ENCODE assay signal across 17 cellular contexts in the genomic region with DNA sequence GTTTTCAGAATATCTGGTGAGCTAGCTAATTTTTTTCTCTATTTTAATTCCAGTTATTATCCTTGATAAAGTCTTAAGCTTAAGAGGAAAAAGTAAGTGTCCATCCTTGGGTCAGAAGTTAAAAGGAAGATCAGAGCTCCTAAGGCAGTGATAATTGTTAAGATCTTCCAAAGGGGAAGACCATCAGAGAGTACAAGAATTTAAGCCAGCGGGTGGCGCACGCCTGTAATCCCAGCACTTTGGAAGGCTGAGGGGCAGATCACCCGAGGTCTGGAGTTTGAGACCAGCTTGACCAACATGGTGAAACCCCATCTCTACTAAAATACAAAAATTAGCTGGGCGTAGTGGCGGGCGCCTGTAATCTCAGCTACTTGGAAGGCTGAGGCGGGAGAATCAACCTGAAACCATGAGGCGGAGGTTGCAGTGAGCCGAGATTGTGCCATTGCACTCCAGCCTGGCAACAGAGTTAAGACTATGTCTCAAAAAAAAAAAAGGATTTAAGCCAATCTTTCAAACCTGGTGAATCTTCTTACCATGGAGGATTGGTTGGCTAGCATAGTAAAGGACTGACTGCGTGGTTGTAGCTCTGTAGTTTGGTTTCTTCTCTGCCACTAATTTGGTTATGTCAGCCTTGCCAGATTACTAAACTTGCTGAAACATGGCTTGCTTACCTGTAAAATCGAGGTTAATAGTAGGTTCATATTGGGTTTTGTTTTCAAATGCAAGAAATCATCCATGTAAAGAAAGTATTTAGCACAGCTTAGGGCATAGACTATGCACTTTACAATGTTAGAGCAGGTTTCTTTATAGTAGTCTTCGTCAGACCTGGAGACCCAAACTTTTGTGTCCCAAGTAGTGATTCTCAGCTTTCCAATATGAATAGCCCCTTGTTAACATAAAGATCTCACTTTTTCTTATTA.
"Had no signal": no experiment of that assay in that cellular context is flagged by ENCODE, and none has a peak within 500 bp of the region (broad histone marks: within the 10 kb centered on the region; RNA-seq: fewer than 3 reads in every experiment).

No MANE protein-coding gene starts in this region.

- H3K4me3 Mint-ChIP-seq: activated CD4-positive, alpha-beta memory T cell treated with anti-CD3 and anti-CD28 coated beads, Interleukin-2, amount 10 ng/mL, durations not matched to agents 7 days and 5 days; activated naive CD8-positive, alpha-beta T cell; endodermal cell; nephron; stimulated activated naive CD8-positive, alpha-beta T cell treated with anti-CD3 and anti-CD28 coated beads, Interleukin-15, Interleukin-2, amounts not matched to agents 100 ng/mL and 50 ng/mL, for 24 hours had no signal

- H3K4me3 ChIP-seq: mucosa of descending colon, thoracic aorta had no signal

- H3K9me3 Mint-ChIP-seq: activated CD4-positive, alpha-beta memory T cell treated with anti-CD3 and anti-CD28 coated beads, Interleukin-2, amount 10 ng/mL, durations not matched to agents 7 days and 5 days; activated T-helper 2 cell treated with anti-CD3 and anti-CD28 coated beads, Interferon-gamma antibody, Interleukin-2, Interleukin-4, amounts not matched to agents 10 μg/mL and 5 μg/mL and 100 μg/mL, durations not matched to agents 14 hours and 24 hours and 36 hours; endodermal cell; nephron; stimulated activated naive CD8-positive, alpha-beta T cell treated with anti-CD3 and anti-CD28 coated beads, Interleukin-15, Interleukin-2, amounts not matched to agents 100 ng/mL and 50 ng/mL, for 24 hours had no signal

- H3K27ac ChIP-seq: thoracic aorta had no signal

- H3K9me3 ChIP-seq: mucosa of descending colon, thoracic aorta had no signal

- DNase-seq: activated CD4-positive, alpha-beta memory T cell treated with anti-CD3 and anti-CD28 coated beads, Interleukin-2, amount 10 ng/mL, durations not matched to agents 7 days and 5 days; activated CD4-positive, alpha-beta T cell treated with anti-CD3 and anti-CD28 coated beads for 1 hour; activated CD8-positive, alpha-beta memory T cell treated with anti-CD3 and anti-CD28 coated beads, Interleukin-2, amount 50 U/mL, for 4 hours; anterior cingulate cortex; dermis blood vessel endothelial cell; endodermal cell; hypothalamus; mammary epithelial cell; mucosa of descending colon; stimulated activated CD4-positive, alpha-beta T cell treated with anti-CD3 and anti-CD28 coated beads, Interleukin-2, amount 100 ng/mL, for 48 hours had no signal

- H3K27ac Mint-ChIP-seq: activated CD4-positive, alpha-beta memory T cell treated with anti-CD3 and anti-CD28 coated beads, Interleukin-2, amount 10 ng/mL, durations not matched to agents 7 days and 5 days; activated naive CD8-positive, alpha-beta T cell; activated T-helper 2 cell treated with anti-CD3 and anti-CD28 coated beads, Interferon-gamma antibody, Interleukin-2, Interleukin-4, amounts not matched to agents 10 μg/mL and 5 μg/mL and 100 μg/mL, durations not matched to agents 14 hours and 24 hours and 36 hours; endodermal cell; nephron; stimulated activated naive CD8-positive, alpha-beta T cell treated with anti-CD3 and anti-CD28 coated beads, Interleukin-15, Interleukin-2, amounts not matched to agents 100 ng/mL and 50 ng/mL, for 24 hours had no signal

- H3K4me1 Mint-ChIP-seq: nephron had no signal

- ATAC-seq: esophagus mucosa, left lobe of liver, mucosa of descending colon had no signal

- H3K27me3 Mint-ChIP-seq: activated CD4-positive, alpha-beta memory T cell treated with anti-CD3 and anti-CD28 coated beads, Interleukin-2, amount 10 ng/mL, durations not matched to agents 7 days and 5 days; activated naive CD8-positive, alpha-beta T cell; stimulated activated naive CD8-positive, alpha-beta T cell treated with anti-CD3 and anti-CD28 coated beads, Interleukin-15, Interleukin-2, amounts not matched to agents 100 ng/mL and 50 ng/mL, for 24 hours had no signal
